In the genomic region with DNA sequence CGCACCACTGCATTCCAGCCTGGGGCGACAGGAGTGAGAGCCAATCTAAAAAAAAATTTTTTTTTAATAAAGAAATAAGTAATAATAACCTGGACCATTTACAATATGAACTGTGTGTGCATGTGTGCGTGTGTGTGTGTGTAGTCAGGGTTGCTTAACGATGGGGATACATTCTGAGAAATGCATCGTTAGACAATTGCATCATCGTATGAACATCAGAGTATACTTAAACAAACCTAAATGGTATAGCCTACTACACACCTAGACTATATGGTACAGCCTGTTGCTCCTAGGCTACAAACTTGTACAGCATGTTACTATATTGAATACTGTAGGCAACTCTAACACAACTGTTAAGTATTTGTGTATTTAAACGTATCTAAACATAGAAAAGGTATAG, we compare ENCODE assay signal across 28 cellular contexts.
"Had no signal": no experiment of that assay in that cellular context is flagged by ENCODE, and none has a peak within 500 bp of the region (broad histone marks: within the 10 kb centered on the region; RNA-seq: fewer than 3 reads in every experiment).

No MANE protein-coding gene starts in this region.

- ATAC-seq: effector memory CD8-positive, alpha-beta T cell; esophagus mucosa; gastrocnemius medialis; heart right ventricle; left cardiac atrium; left lung; left ventricle myocardium superior; lower lobe of right lung; naive thymus-derived CD4-positive, alpha-beta T cell had no signal

- H3K27ac ChIP-seq: coronary artery, epithelial cell of prostate, esophagus squamous epithelium, gastrocnemius medialis, left lung, lower lobe of right lung had no signal

- H3K9me3 ChIP-seq: esophagus squamous epithelium, gastrocnemius medialis, heart right ventricle, left lung, lower lobe of right lung had no signal

- H3K4me3 ChIP-seq: coronary artery, esophagus squamous epithelium, gastrocnemius medialis, heart right ventricle, left lung, lower lobe of right lung had no signal

- H3K4me1 ChIP-seq: esophagus squamous epithelium, lower lobe of right lung had no signal

- DNase-seq: dermis blood vessel endothelial cell; dorsolateral prefrontal cortex; effector CD8-positive, alpha-beta T cell; effector memory CD8-positive, alpha-beta T cell; endodermal cell; erythroblast; esophagus squamous epithelium; foreskin fibroblast; foreskin melanocyte; gastrocnemius medialis; glutamatergic neuron; head of caudate nucleus; heart right ventricle; hippocampal formation; left cardiac atrium; left lung; left ventricle myocardium superior; lower lobe of right lung; mesenchymal stem cell; midbrain; naive thymus-derived CD4-positive, alpha-beta T cell had no signal

- FAIRE-seq: colon, endometrium, islet of Langerhans, keratinocyte had no signal

- H3K27me3 ChIP-seq: dorsolateral prefrontal cortex, esophagus squamous epithelium, gastrocnemius medialis, heart right ventricle, left lung had no signal
